In the genomic region with DNA sequence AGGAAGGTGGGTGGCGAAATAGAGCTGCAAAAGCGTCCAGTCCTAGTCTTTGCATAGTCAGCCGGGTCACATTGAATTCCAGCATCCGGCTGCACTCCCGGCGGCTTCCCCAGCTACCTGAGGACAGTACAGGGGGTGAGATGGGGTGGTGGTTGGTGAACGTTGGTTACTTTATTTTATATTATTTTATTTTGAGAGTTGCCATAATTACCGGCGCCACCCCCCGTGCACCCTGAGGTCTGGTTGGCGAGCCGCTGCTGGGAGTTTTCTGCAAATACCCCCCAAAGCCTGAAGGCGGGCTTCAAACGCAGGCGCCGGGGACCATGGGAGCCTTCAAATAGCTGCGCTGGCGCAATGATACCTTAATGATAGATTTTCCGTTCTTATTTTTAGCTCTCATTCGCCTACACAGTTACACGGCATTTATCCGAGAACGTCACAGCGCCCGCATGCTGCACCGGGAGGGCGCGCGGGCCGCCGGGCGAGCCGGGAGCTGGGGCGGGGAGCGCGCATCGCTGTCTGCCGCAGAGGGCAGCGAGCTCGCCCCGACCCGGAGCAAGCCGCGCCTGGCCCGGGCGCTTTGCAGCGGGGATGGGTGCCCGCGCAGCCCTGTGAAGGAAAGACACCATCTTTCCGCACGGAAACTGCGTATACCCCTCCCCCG, we compare ENCODE assay signal across 9 cellular contexts. TPM values are rescaled to one million over a fixed set of nuclear protein-coding genes. Genes with fewer than 3 reads are reported as not detected.
DNase-seq lines count a peak whose midpoint lies in the region; ATAC-seq and TF ChIP-seq lines count a peak whose summit lies in the region.
"Had no signal": no experiment of that assay in that cellular context is flagged by ENCODE, and none has a peak within 500 bp of the region (broad histone marks: within the 10 kb centered on the region; RNA-seq: fewer than 3 reads in every experiment).

No MANE protein-coding gene starts in this region.

- no peaks in the 10 kb centered on the region for H3K9me3 Mint-ChIP-seq in activated B cell treated with CpG ODN at 0.5 μM for 24 hours
- no peaks in the 10 kb centered on the region for H3K9me3 Mint-ChIP-seq in HFFc6

- H3K27me3 ChIP-seq in testis, result no peaks in the 10 kb centered on the region

- peak overlapping the region; percentile 70 for H3K4me3 Mint-ChIP-seq in activated B cell treated with CpG ODN at 0.5 μM for 24 hours
- no peak overlapping the region for H3K4me3 Mint-ChIP-seq in HFFc6

- intact Hi-C loops in activated B cell treated with CpG ODN at 0.5 μM for 24 hours (cut with micrococcal nuclease), result no loop called here
- intact Hi-C loops in testis (cut with DNase I; ENCODE audit: low total_unique reads), result no loop called here

- ATAC-seq in activated B cell treated with CpG ODN at 0.5 μM for 24 hours (ENCODE audit: low read depth) (peak; percentile 56), HG03135 (IDR thresholded peaks at IDR 0.05; ENCODE audit: unreplicated experiment) (no peak), HG03196 (IDR thresholded peaks at IDR 0.05; ENCODE audit: unreplicated experiment) (no peak)

- H3K4me3 ChIP-seq in testis, result peak overlapping the region; percentile 32 to 45

- whole genome bisulfite sequencing in testis, 2 donors, result 1 to 5% methylated on average over 16 to 53 of the region's 53 CpGs

- H3K27ac Mint-ChIP-seq in activated B cell treated with CpG ODN at 0.5 μM for 24 hours (no peak overlapping the region), HFFc6 (no peak overlapping the region)

- no peaks in the 10 kb centered on the region for H3K36me3 Mint-ChIP-seq in activated B cell treated with CpG ODN at 0.5 μM for 24 hours (ENCODE audit: low read depth)
- H3K36me3 Mint-ChIP-seq in HFFc6 (ENCODE audit: low read depth), result no peaks in the 10 kb centered on the region

- DNase-seq in activated T-cell treated with anti-CD3 and anti-CD28 coated beads for 48 hours (ENCODE audit: low read depth), result peak; percentile 42
- DNase-seq in activated T-cell treated with anti-CD3 and anti-CD28 coated beads for 4 hours, result no peak
- no peak for DNase-seq in activated B cell treated with CpG ODN at 0.5 μM for 24 hours
- peak; percentile 54 for DNase-seq in islet precursor cell
- no peak for DNase-seq in testis
- DNase-seq in HFFc6, result no peak

- TF ChIP-seq CTCF in activated B cell treated with CpG ODN at 0.5 μM for 24 hours (IDR thresholded peaks at IDR 0.05), result no peak
- TF ChIP-seq CTCF in testis (IDR thresholded peaks at IDR 0.05), result no peak
- no peak for TF ChIP-seq CTCF in HFFc6 (IDR thresholded peaks at IDR 0.05)

- TF ChIP-seq POLR2A in testis (IDR thresholded peaks at IDR 0.05), result no peak

- peaks cover 54% of the 10 kb centered on the region for H3K27me3 Mint-ChIP-seq in activated B cell treated with CpG ODN at 0.5 μM for 24 hours
- peaks cover 20% of the 10 kb centered on the region for H3K27me3 Mint-ChIP-seq in HFFc6 (ENCODE audit: insufficient read depth)

- POLR2A ChIA-PET in activated B cell treated with CpG ODN at 0.5 μM for 24 hours (lab: Charles Lee), result interaction anchor here (0.6 kb wide), 1 partner anchor 27 kb away, joined by 3 read pairs; no protein-coding TSS in a partner anchor

- H3K4me1 Mint-ChIP-seq in activated B cell treated with CpG ODN at 0.5 μM for 24 hours (peaks cover 17% of the 10 kb centered on the region), HFFc6 (ENCODE audit: low read depth) (no peaks in the 10 kb centered on the region)

- no peaks in the 10 kb centered on the region for H3K9me3 ChIP-seq in testis

- no peak overlapping the region for H3K27ac ChIP-seq in testis

- CTCF ChIA-PET in activated B cell treated with CpG ODN at 0.5 μM for 24 hours (lab: Charles Lee), result no interaction called here

- peaks cover 10% of the 10 kb centered on the region for H3K4me1 ChIP-seq in testis

- no peaks in the 10 kb centered on the region for H3K36me3 ChIP-seq in testis (ENCODE audit: low read depth, missing control alignments)

RNA-seq across cellular contexts. Expression of a gene that starts 0.8 kb away (rescaled TPM):
- 8.6 and 11.4 TPM in 2 replicates for total RNA-seq in activated B cell treated with CpG ODN at 0.5 μM for 24 hours
- 1 to 10 TPM; 2.6 to 3.1 TPM for total RNA-seq in testis
- 3.3 TPM for polyA plus RNA-seq in testis (ENCODE audit: insufficient read depth, low read depth, low replicate concordance)
- total RNA-seq in HFFc6 (2021; fragmentation: NEBNext Ultra II Directional; extraction: Animal tissue kit (Norgen Biotek cat#: 25700)), result under 1 TPM; 0.09 to 0.31 (median 0.18) TPM
- total RNA-seq: T-helper 2 cell treated with Interferon-gamma antibody and Interleukin-4, amounts not matched to agents 100 ng/mL and 5 ng/mL, for 36 hours had no signal

Comparison
In these comparisons a context has a peak if more than half of its experiments do, and no peak if none do; other contexts are left out.
1. DNase-seq: peak in activated T-cell treated with anti-CD3 and anti-CD28 coated beads for 48 hours (single experiment) and islet precursor cell (single experiment); none in activated T-cell treated with anti-CD3 and anti-CD28 coated beads for 4 hours (single experiment), activated B cell treated with CpG ODN at 0.5 μM for 24 hours (single experiment), testis (single experiment) and HFFc6 (single experiment).